24 cellular contexts compared by ENCODE assay signal in genomic region chr1:971751-972506, GRCh38. TPM values are rescaled to one million over a fixed set of nuclear protein-coding genes. Genes with fewer than 3 reads are reported as not detected.
"Had no signal": no experiment of that assay in that cellular context is flagged by ENCODE, and none has a peak within 500 bp of the region (broad histone marks: within the 10 kb centered on the region; RNA-seq: fewer than 3 reads in every experiment).

No MANE protein-coding gene starts in this region.

- DNase-seq: activated CD4-positive, alpha-beta T cell treated with anti-CD3 and anti-CD28 coated beads for 48 hours; activated CD4-positive, alpha-beta T cell treated with anti-CD3 and anti-CD28 coated beads, Interleukin-2, amount 50 U/mL, for 4 hours; activated CD4-positive, CD25-positive, alpha-beta regulatory T cell treated with anti-CD3 and anti-CD28 coated beads, Interleukin-2, amount 50 U/mL, for 72 hours; activated CD8-positive, alpha-beta memory T cell treated with anti-CD3 and anti-CD28 coated beads, Interleukin-2, amount 50 U/mL, for 48 hours; activated CD8-positive, alpha-beta T cell treated with anti-CD3 and anti-CD28 coated beads, Interleukin-2, amount 10 ng/mL, durations not matched to agents 7 days and 5 days; activated naive CD8-positive, alpha-beta T cell treated with anti-CD3 and anti-CD28 coated beads, Interleukin-2, amount 50 U/mL, for 24 hours; activated T-cell treated with anti-CD3 and anti-CD28 coated beads, Interleukin-2, amount 50 U/mL, for 1 hour; amniotic stem cell; Karpas-422; NCI-H1105 treated with DMSO at 0.1 percent for 48 hours; NCI-H1436 treated with DMSO at 0.1 percent for 48 hours; NCI-H187 treated with DMSO at 0.1 percent for 48 hours; NCI-H2081 treated with DMSO at 0.1 percent for 48 hours; NCI-H446; NCI-H524; Peyer's patch; SHP77 treated with DMSO at 0.1 percent for 48 hours; T-helper 17 cell; T-helper 9 cell had no signal

- H3K36me3 ChIP-seq: Peyer's patch had no signal

- H3K9me3 ChIP-seq: Peyer's patch had no signal

- H3K27ac Mint-ChIP-seq: activated CD8-positive, alpha-beta T cell treated with anti-CD3 and anti-CD28 coated beads, Interleukin-2, amount 10 ng/mL, durations not matched to agents 7 days and 5 days; activated naive CD4-positive, alpha-beta T cell treated with anti-CD3 and anti-CD28 coated beads, Interleukin-2, amount 50 U/mL, for 72 hours; activated naive CD8-positive, alpha-beta T cell treated with anti-CD3 and anti-CD28 coated beads, Interleukin-2, amount 50 U/mL, for 24 hours; brain; T-helper 17 cell; WTC11 had no signal

- H3K4me3 Mint-ChIP-seq: activated CD8-positive, alpha-beta T cell treated with anti-CD3 and anti-CD28 coated beads, Interleukin-2, amount 10 ng/mL, durations not matched to agents 7 days and 5 days; activated naive CD8-positive, alpha-beta T cell treated with anti-CD3 and anti-CD28 coated beads, Interleukin-2, amount 50 U/mL, for 24 hours; brain; T-helper 17 cell; WTC11 had no signal

- H3K4me3 ChIP-seq: K562, Peyer's patch had no signal

- H3K27ac ChIP-seq: Peyer's patch, RWPE1 had no signal

- H3K9me3 Mint-ChIP-seq: activated naive CD8-positive, alpha-beta T cell treated with anti-CD3 and anti-CD28 coated beads, Interleukin-2, amount 50 U/mL, for 24 hours; WTC11 had no signal

- H3K36me3 Mint-ChIP-seq: activated naive CD4-positive, alpha-beta T cell treated with anti-CD3 and anti-CD28 coated beads, Interleukin-2, amount 50 U/mL, for 72 hours; brain; WTC11 had no signal

RNA-seq across cellular contexts. Expression of gene PERM1, which starts 10.0 kb away (rescaled TPM):
- total RNA-seq: activated CD8-positive, alpha-beta T cell treated with anti-CD3 and anti-CD28 coated beads, Interleukin-2, amount 10 ng/mL, durations not matched to agents 7 days and 5 days; activated naive CD4-positive, alpha-beta T cell treated with anti-CD3 and anti-CD28 coated beads, Interleukin-2, amount 50 U/mL, for 72 hours; K562; T-helper 17 cell; WTC11 had no signal
- polyA plus RNA-seq: K562 had no signal
